ENCODE assay signal across 25 cellular contexts in genomic region chr11:76277298-76278175, GRCh38.
A peak's percentile ranks its signal among the peaks of the same experiment; 100 is the strongest.
DNase-seq lines count a peak whose midpoint lies in the region; TF ChIP-seq lines count a peak whose summit lies in the region.
"Had no signal": no experiment of that assay in that cellular context is flagged by ENCODE, and none has a peak within 500 bp of the region (broad histone marks: within the 10 kb centered on the region; RNA-seq: fewer than 3 reads in every experiment).

No MANE protein-coding gene starts in this region.

- no peak overlapping the region for H3K4me3 ChIP-seq in HEK293 (ENCODE audit: low read depth, low read length)
- H3K4me3 ChIP-seq in endodermal cell (ENCODE audit: low read length): no peak overlapping the region
- no peak overlapping the region for H3K4me3 ChIP-seq in ascending aorta
- H3K4me3 ChIP-seq: cardiac muscle cell, skin epidermis had no signal

- H3K27me3 ChIP-seq in endodermal cell (ENCODE audit: control insufficient read depth, insufficient read depth, low read length, poor library complexity, severe bottlenecking) (no peaks in the 10 kb centered on the region), ascending aorta (no peaks in the 10 kb centered on the region)
- H3K27me3 ChIP-seq: cardiac muscle cell had no signal

- POLR2A ChIA-PET in HEK293 (lab: Yijun Ruan, JAX): no interaction called here

- H3K27me3 Mint-ChIP-seq in endodermal cell (ENCODE audit: insufficient read depth) (peaks cover 47% of the 10 kb centered on the region), nephron progenitor cell (ENCODE audit: low read depth, poor library complexity) (peaks cover 77% of the 10 kb centered on the region), glutamatergic neuron (ENCODE audit: unreplicated experiment) (peaks cover 11% of the 10 kb centered on the region)
- H3K27me3 Mint-ChIP-seq: activated CD4-positive, alpha-beta T cell treated with anti-CD3 and anti-CD28 coated beads, Interleukin-2, amount 10 ng/mL, durations not matched to agents 24 days and 14 days; activated naive CD4-positive, alpha-beta T cell treated with anti-CD3 and anti-CD28 coated beads, Interleukin-2, amount 50 U/mL, for 24 hours had no signal

- WGBS in endodermal cell (ENCODE audit: insufficient coverage in 1 of 2, insufficient read length in 1 of 2), 2 experiments: 83 to 85% methylated on average over 17 to 25 of the region's 25 CpGs

- H3K27ac Mint-ChIP-seq in endodermal cell (no peak overlapping the region), nephron progenitor cell (no peak overlapping the region), glutamatergic neuron (ENCODE audit: unreplicated experiment) (no peak overlapping the region)
- H3K27ac Mint-ChIP-seq: activated CD4-positive, alpha-beta T cell treated with anti-CD3 and anti-CD28 coated beads, Interleukin-2, amount 10 ng/mL, durations not matched to agents 24 days and 14 days; activated naive CD4-positive, alpha-beta T cell treated with anti-CD3 and anti-CD28 coated beads, Interleukin-2, amount 50 U/mL, for 24 hours had no signal

- CTCF ChIA-PET in HEK293 (lab: Yijun Ruan, JAX): no interaction called here

- H3K27ac ChIP-seq in HEK293 (ENCODE audit: extremely low read depth, low read depth, low read length) (no peak overlapping the region), endodermal cell (ENCODE audit: low read depth, low read length) (no peak overlapping the region), caudate nucleus (ENCODE audit: low read depth, low read length) (no peak overlapping the region), ascending aorta (no peak overlapping the region)
- H3K27ac ChIP-seq: cardiac muscle cell, skin epidermis, VCaP had no signal

- no peak overlapping the region for H3K4me3 Mint-ChIP-seq in endodermal cell
- no peak overlapping the region for H3K4me3 Mint-ChIP-seq in nephron progenitor cell
- H3K4me3 Mint-ChIP-seq in glutamatergic neuron (ENCODE audit: unreplicated experiment): no peak overlapping the region
- H3K4me3 Mint-ChIP-seq: activated CD4-positive, alpha-beta T cell treated with anti-CD3 and anti-CD28 coated beads, Interleukin-2, amount 10 ng/mL, durations not matched to agents 24 days and 14 days; activated naive CD4-positive, alpha-beta T cell treated with anti-CD3 and anti-CD28 coated beads, Interleukin-2, amount 50 U/mL, for 24 hours had no signal

- DNase-seq in COLO668 (lab: John Stamatoyannopoulos, UW; ENCODE audit: unreplicated experiment): peak; percentile 9
- peak; percentile 67 for DNase-seq in endodermal cell
- peak; percentile 39 for DNase-seq in nephron progenitor cell
- DNase-seq in NCI-H748 treated with DMSO at 0.1 percent for 48 hours (lab: John Stamatoyannopoulos, UW): no peak
- DNase-seq in caudate nucleus (lab: John Stamatoyannopoulos, UW): no peak
- no peak for DNase-seq in glutamatergic neuron
- DNase-seq in ascending aorta (ENCODE audit: low spot score in 2 of 2): no peak
- DNase-seq: activated CD4-positive, alpha-beta T cell treated with anti-CD3 and anti-CD28 coated beads, Interleukin-2, amount 10 ng/mL, durations not matched to agents 24 days and 14 days; anterior cingulate cortex; C1 segment of cervical spinal cord; dermis blood vessel endothelial cell; Kasumi-1; mesendoderm; NCI-H1048; NCI-H1930; NCI-H2227 treated with DMSO at 0.1 percent for 48 hours; NCI-H82; SK-N-SH; stimulated activated CD4-positive, alpha-beta T cell treated with anti-CD3 and anti-CD28 coated beads, Interleukin-1b, Interleukin-23, amount 100 ng/mL, for 48 hours; substantia nigra had no signal

- intact Hi-C loops in ascending aorta (cut with DNase I): no loop called here

- peaks cover 13% of the 10 kb centered on the region for H3K9me3 Mint-ChIP-seq in endodermal cell
- H3K9me3 Mint-ChIP-seq in nephron progenitor cell: peaks cover 26% of the 10 kb centered on the region
- peaks cover 2% of the 10 kb centered on the region for H3K9me3 Mint-ChIP-seq in glutamatergic neuron (ENCODE audit: unreplicated experiment)
- H3K9me3 Mint-ChIP-seq: activated CD4-positive, alpha-beta T cell treated with anti-CD3 and anti-CD28 coated beads, Interleukin-2, amount 10 ng/mL, durations not matched to agents 24 days and 14 days; activated naive CD4-positive, alpha-beta T cell treated with anti-CD3 and anti-CD28 coated beads, Interleukin-2, amount 50 U/mL, for 24 hours had no signal

- H3K9me3 ChIP-seq in HEK293 (ENCODE audit: control insufficient read depth, insufficient read depth, low read depth, low read length) (no peaks in the 10 kb centered on the region), endodermal cell (ENCODE audit: control insufficient read depth, low read length) (no peaks in the 10 kb centered on the region), ascending aorta (peaks cover 0 to 7% of the 10 kb centered on the region in 2 donors)
- H3K9me3 ChIP-seq: SK-N-SH had no signal

- TF ChIP-seq CTCF in HEK293 (tag by site-specific recombination; IDR thresholded peaks at IDR 0.05): no peak
- no peak for TF ChIP-seq CTCF in endodermal cell (conservative IDR thresholded peaks at IDR 0.05)
- TF ChIP-seq CTCF in nephron progenitor cell (IDR thresholded peaks at IDR 0.05): no peak
- TF ChIP-seq CTCF in glutamatergic neuron (IDR thresholded peaks at IDR 0.05; ENCODE audit: partially characterized antibody, unreplicated experiment): no peak
- no peak for TF ChIP-seq CTCF in ascending aorta (IDR thresholded peaks at IDR 0.05)

- no peaks in the 10 kb centered on the region for H3K36me3 Mint-ChIP-seq in endodermal cell (ENCODE audit: low read depth)
- H3K36me3 Mint-ChIP-seq in nephron progenitor cell (ENCODE audit: low read depth): no peaks in the 10 kb centered on the region
- peaks cover 9% of the 10 kb centered on the region for H3K36me3 Mint-ChIP-seq in glutamatergic neuron (ENCODE audit: unreplicated experiment)
- H3K36me3 Mint-ChIP-seq: activated naive CD4-positive, alpha-beta T cell treated with anti-CD3 and anti-CD28 coated beads, Interleukin-2, amount 50 U/mL, for 24 hours had no signal

- no peak overlapping the region for H3K9ac ChIP-seq in endodermal cell (ENCODE audit: extremely low read depth, low read length, poor library complexity, severe bottlenecking)
- H3K9ac ChIP-seq: SK-N-SH had no signal

- H3K4me1 ChIP-seq in HEK293 (ENCODE audit: control insufficient read depth, insufficient read depth, low read length) (no peaks in the 10 kb centered on the region), endodermal cell (ENCODE audit: control insufficient read depth, insufficient read depth, low read length) (peaks cover 9% of the 10 kb centered on the region), ascending aorta (no peaks in the 10 kb centered on the region)

- H3K36me3 ChIP-seq in HEK293 (ENCODE audit: control insufficient read depth in 2 of 2, insufficient read depth in 1 of 2, low read length in 2 of 2) (no peaks in the 10 kb centered on the region), endodermal cell (ENCODE audit: control insufficient read depth, insufficient read depth, low read length) (no peaks in the 10 kb centered on the region), ascending aorta (no peaks in the 10 kb centered on the region)
- H3K36me3 ChIP-seq: cardiac muscle cell had no signal

- H3K4me1 Mint-ChIP-seq in endodermal cell (peaks cover 17% of the 10 kb centered on the region), nephron progenitor cell (peaks cover 32% of the 10 kb centered on the region), glutamatergic neuron (ENCODE audit: low read depth, unreplicated experiment) (no peaks in the 10 kb centered on the region)
- H3K4me1 Mint-ChIP-seq: activated CD4-positive, alpha-beta T cell treated with anti-CD3 and anti-CD28 coated beads, Interleukin-2, amount 10 ng/mL, durations not matched to agents 24 days and 14 days; activated naive CD4-positive, alpha-beta T cell treated with anti-CD3 and anti-CD28 coated beads, Interleukin-2, amount 50 U/mL, for 24 hours had no signal

TF ChIP-seq in HEK293, 187 proteins besides CTCF, POLR2A, EP300 and RAD21:
- no peak for TF ChIP-seq YY2 (tag by site-specific recombination; IDR thresholded peaks at IDR 0.05)
- 0 out of 2 replicates have a peak, but pooled peaks have one; percentile 22 for TF ChIP-seq ZFHX2 (tag by site-specific recombination; conservative IDR thresholded peaks at IDR 0.05)
- TF ChIP-seq EGR2 (tag by site-specific recombination; IDR thresholded peaks at IDR 0.05; ENCODE audit: low read depth): peak; percentile 47; the same call in 1 of the 2 replicates
- TF ChIP-seq ZNF768 (tag by site-specific recombination; IDR thresholded peaks at IDR 0.05): 0 out of 2 replicates have a peak, but pooled peaks have one; percentile 34

Comparison
In these comparisons a context has a peak if more than half of its experiments do, and no peak if none do; other contexts are left out.
1. DNase-seq: peak in COLO668 (single experiment), endodermal cell (single experiment) and nephron progenitor cell (single experiment); none in NCI-H748 treated with DMSO at 0.1 percent for 48 hours (single experiment), caudate nucleus (0 of 61), glutamatergic neuron (single experiment) and ascending aorta (0 of 2).